6 cellular contexts compared by ENCODE assay signal in genomic region chr12:343026-343425, GRCh38. TPM values are rescaled to one million over a fixed set of nuclear protein-coding genes. Genes with fewer than 3 reads are reported as not detected.
DNase-seq lines count a peak whose midpoint lies in the region; ATAC-seq, FAIRE-seq and TF ChIP-seq lines count a peak whose summit lies in the region.
"Not testable (repeated sequence)": the region's sequence is repeated elsewhere in the genome, so short reads cannot be mapped to it uniquely, and the experiment has no call there.

No MANE protein-coding gene starts in this region.

- not testable (repeated sequence) for H3K27me3 ChIP-seq in H9 (ENCODE audit: insufficient read depth, low read length); H1 (replicated peaks in 1 of 4; ENCODE audit: control insufficient read depth in 3 of 4, extremely low read depth in 1 of 4, insufficient read depth in 3 of 4, low read length in 3 of 4)

- FAIRE-seq in H1 (lab: Jason Lieb, UNC); kidney (lab: Jason Lieb, UNC): not testable (repeated sequence)

- not testable (repeated sequence) for H2BK15ac ChIP-seq in H9 (ENCODE audit: low read depth, low read length); H1 (ENCODE audit: low read length)

- H2BK20ac ChIP-seq in H9 (ENCODE audit: low read depth, low read length, poor library complexity, severe bottlenecking); H1 (ENCODE audit: low read length): not testable (repeated sequence)

- peak; percentile 63 for DNase-seq in H9
- DNase-seq in WTC11 (ENCODE audit: low spot score), result peak; percentile 44
- peak in 1 of 2 experiments; percentile 0 for DNase-seq in H1 (ENCODE audit: low read depth in 1 of 2, low spot score in 2 of 2)
- peak in 41 of 42 donors; percentile 13 to 78 (median 46) for DNase-seq in head of caudate nucleus
- DNase-seq in kidney, result peak; percentile 41
- DNase-seq in nephron progenitor cell, result peak; percentile 4

- TF ChIP-seq CTCF in H9 (conservative IDR thresholded peaks at IDR 0.05); WTC11 (IDR thresholded peaks at IDR 0.05); H1 (IDR thresholded peaks at IDR 0.05; ENCODE audit: control extremely low read depth in 1 of 3, insufficient read depth in 1 of 3, low read depth in 1 of 3, low read length in 3 of 3); kidney (IDR thresholded peaks at IDR 0.05; ENCODE audit: borderline replicate concordance, extremely low read depth, insufficient read depth); nephron progenitor cell (IDR thresholded peaks at IDR 0.05): not testable (repeated sequence)

- H2BK120ac ChIP-seq in H9 (ENCODE audit: low read depth, low read length, poor library complexity, severe bottlenecking); H1 (replicated peaks; ENCODE audit: low read depth, low read length): not testable (repeated sequence)

- TF ChIP-seq POLR2A in H1 (IDR thresholded peaks at IDR 0.05; ENCODE audit: control extremely low read depth in 1 of 2, low read depth in 2 of 2, low read length in 2 of 2), result not testable (repeated sequence)

- H2AK5ac ChIP-seq in H9 (ENCODE audit: insufficient read length, low read length); H1 (ENCODE audit: low read depth, low read length): not testable (repeated sequence)

- not testable (repeated sequence) for H3K4me3 Mint-ChIP-seq in H9, WTC11, nephron progenitor cell

- not testable (repeated sequence) for H3K4me1 Mint-ChIP-seq in H9, WTC11
- peaks cover 11% of the 10 kb centered on the region for H3K4me1 Mint-ChIP-seq in nephron progenitor cell

- not testable (repeated sequence) for H3K9ac ChIP-seq in H9 (ENCODE audit: extremely low read depth, insufficient read length, low read length); H1 (replicated peaks in 1 of 4; ENCODE audit: extremely low read depth in 1 of 4, low read depth in 3 of 4, low read length in 3 of 4); kidney (ENCODE audit: low read length in 2 of 2)

- CTCF ChIA-PET in WTC11 (lab: Charles Lee), result not testable (repeated sequence)
- CTCF ChIA-PET in H1 (lab: Charles Lee; ENCODE audit: partially characterized antibody), result interaction anchor here (1.4 kb wide), 1 partner anchor 59 kb away, joined by 3 read pairs; no protein-coding TSS in a partner anchor

- H3K4me1 ChIP-seq in H9 (ENCODE audit: insufficient read depth, low read length); H1 (replicated peaks in 1 of 4; ENCODE audit: control insufficient read depth in 3 of 4, insufficient read depth in 4 of 4, low read length in 3 of 4); kidney (ENCODE audit: control insufficient read depth in 1 of 2, insufficient read depth in 1 of 2, low read depth in 1 of 2, low read length in 2 of 2): not testable (repeated sequence)

- H3K27me3 Mint-ChIP-seq in H9 (ENCODE audit: low read depth); WTC11 (ENCODE audit: low read depth); nephron progenitor cell (ENCODE audit: low read depth, poor library complexity): not testable (repeated sequence)

- H3K14ac ChIP-seq in H9 (ENCODE audit: insufficient read depth, low read length); H1 (ENCODE audit: insufficient read length): not testable (repeated sequence)

- not testable (repeated sequence) for TF ChIP-seq EP300 in H1 (IDR thresholded peaks at IDR 0.05; ENCODE audit: borderline replicate concordance in 1 of 2, low read depth in 2 of 2, low read length in 2 of 2)

- not testable (repeated sequence) for H2BK12ac ChIP-seq in H9 (ENCODE audit: insufficient read length, low read depth, low read length); H1 (ENCODE audit: low read depth, low read length)

- H3K79me2 ChIP-seq in H9 (ENCODE audit: insufficient read depth, low read length); H1 (ENCODE audit: control insufficient read depth in 1 of 2, insufficient read depth in 2 of 2, low read length in 2 of 2): not testable (repeated sequence)

- H4K91ac ChIP-seq in H9 (ENCODE audit: insufficient read length, low read depth, low read length); H1 (replicated peaks; ENCODE audit: insufficient read length, low read length): not testable (repeated sequence)

- peak overlapping the region in 1 of 3 experiments; percentile 31; a peak in 1 of 7 replicates for H3K27ac Mint-ChIP-seq in H9
- H3K27ac Mint-ChIP-seq in WTC11, nephron progenitor cell: not testable (repeated sequence)

- not testable (repeated sequence) for H3K23ac ChIP-seq in H9 (ENCODE audit: insufficient read length, low read depth, low read length); H1 (ENCODE audit: insufficient read length)

- POLR2A ChIA-PET in WTC11 (lab: Charles Lee); H1 (lab: Charles Lee; ENCODE audit: partially characterized antibody): not testable (repeated sequence)

- not testable (repeated sequence) for H3K4me3 ChIP-seq in H1 (ENCODE audit: extremely low read depth in 1 of 4, insufficient read depth in 2 of 4, low read depth in 3 of 4, low read length in 4 of 4); kidney (ENCODE audit: low read length in 2 of 2)

- H3T11ph ChIP-seq in H9 (ENCODE audit: low read length), result not testable (repeated sequence)

- not testable (repeated sequence) for H3K23me2 ChIP-seq in H9 (ENCODE audit: insufficient read length, low read depth, low read length, poor library complexity, severe bottlenecking); H1 (ENCODE audit: low read depth, low read length)

- H4K20me1 ChIP-seq in H9 (ENCODE audit: control insufficient read depth, insufficient read depth, insufficient read length); H1 (replicated peaks in 1 of 2; ENCODE audit: control insufficient read depth in 1 of 2, insufficient read depth in 2 of 2, low read length in 2 of 2): not testable (repeated sequence)

- not testable (repeated sequence) for H3K56ac ChIP-seq in H9 (ENCODE audit: insufficient read length, low read depth, low read length); H1 (replicated peaks; ENCODE audit: insufficient read length, low read depth, low read length)

- H3K18ac ChIP-seq in H9 (ENCODE audit: insufficient read length, low read depth, low read length); H1 (ENCODE audit: extremely low read depth, low read length): not testable (repeated sequence)

- H3K27ac ChIP-seq in H9 (ENCODE audit: insufficient read length, low read depth, low read length); H1 (ENCODE audit: low read depth, low read length); kidney (ENCODE audit: low read depth in 2 of 2, low read length in 2 of 2): not testable (repeated sequence)

- H3K36me3 Mint-ChIP-seq in H9 (ENCODE audit: insufficient read depth in 1 of 3, low read depth in 3 of 3) (peaks cover 43 to 58% (median 50%) of the 10 kb centered on the region in 3 experiments), WTC11 (peaks cover 47% of the 10 kb centered on the region), nephron progenitor cell (ENCODE audit: low read depth) (peaks cover 98% of the 10 kb centered on the region)

- H3K9me3 Mint-ChIP-seq in H9, WTC11: not testable (repeated sequence)
- H3K9me3 Mint-ChIP-seq in nephron progenitor cell, result peaks cover 58% of the 10 kb centered on the region

- ATAC-seq in WTC11, result not testable (repeated sequence)

- not testable (repeated sequence) for H3K4me2 ChIP-seq in H9 (ENCODE audit: insufficient read depth, insufficient read length, low read length)
- peak overlapping the region in 1 of 2 experiments; percentile 18; a peak in 1 of 4 replicates for H3K4me2 ChIP-seq in H1 (ENCODE audit: insufficient read depth in 1 of 2, low read depth in 2 of 2, low read length in 2 of 2)

- H4K5ac ChIP-seq in H9 (ENCODE audit: insufficient read length, low read depth, low read length); H1 (ENCODE audit: insufficient read length, low read depth, low read length): not testable (repeated sequence)

- not testable (repeated sequence) for H2BK5ac ChIP-seq in H9 (ENCODE audit: insufficient read length, low read length)
- H2BK5ac ChIP-seq in H1 (ENCODE audit: low read depth, low read length), result 0 out of 2 replicates have a peak overlapping the region, but pooled peaks have one; percentile 52

- not testable (repeated sequence) for H4K8ac ChIP-seq in H9 (replicated peaks; ENCODE audit: insufficient read length, low read depth, low read length); H1 (ENCODE audit: extremely low read depth, insufficient read depth, low read length)

- not testable (repeated sequence) for H3K79me1 ChIP-seq in H9 (ENCODE audit: insufficient read depth, low read depth, low read length, poor library complexity, severe bottlenecking); H1 (ENCODE audit: low read depth, low read length)

- intact Hi-C loops in head of caudate nucleus (cut with DNase I); kidney (cut with DNase I): not testable (repeated sequence)

- not testable (repeated sequence) for H3K4ac ChIP-seq in H9 (ENCODE audit: low read depth, low read length); H1 (replicated peaks; ENCODE audit: insufficient read length, low read depth, low read length)

- WGBS in H9 (ENCODE audit: extremely low coverage, insufficient read length, low lambda C conversion rate), result no CpG with 5 or more reads among the region's 7 CpGs
- WGBS in H1 (ENCODE audit: extremely low coverage in 1 of 2, insufficient coverage in 1 of 2, insufficient read length in 1 of 2, insufficient replicate concordance in 2 of 2, low coverage in 1 of 2, low lambda C conversion rate in 2 of 2, missing lambda C conversion rate in 1 of 2), 2 experiments, result 95% methylated on average over 7 of the region's 7 CpGs; no CpG with 5 or more reads in 1 of the 2 experiments

- H2AFZ ChIP-seq in H9 (ENCODE audit: low read length); H1 (ENCODE audit: low read length): not testable (repeated sequence)

- H3K36me3 ChIP-seq in H1 (ENCODE audit: control insufficient read depth in 2 of 4, insufficient read depth in 4 of 4, low read length in 3 of 4); kidney (ENCODE audit: control insufficient read depth in 1 of 2, insufficient read depth in 2 of 2, low read length in 2 of 2): not testable (repeated sequence)

- TF ChIP-seq RAD21 in H1 (IDR thresholded peaks at IDR 0.05 in 1 of 2, conservative IDR thresholded peaks at IDR 0.05 in 1 of 2; ENCODE audit: low read depth in 2 of 2, low read length in 2 of 2), result not testable (repeated sequence)

- not testable (repeated sequence) for H3K9me3 ChIP-seq in H9 (ENCODE audit: control insufficient read depth, low read depth, low read length); H1 (ENCODE audit: insufficient read depth in 2 of 2, low read depth in 1 of 2, low read length in 1 of 2); kidney (ENCODE audit: control insufficient read depth in 1 of 2, low read length in 2 of 2)

RNA-seq across cellular contexts. Expression of gene KDM5A, which starts 46.1 kb away (rescaled TPM):
- total RNA-seq in H9 (2021), result 56.9 and 60.7 TPM in 2 replicates
- 49.2 to 57.6 TPM (median 52.0 TPM) in 3 replicates for total RNA-seq in WTC11 (2021)
- total RNA-seq in H1 (2021; fragmentation: NEBNext Ultra II Directional; extraction: Animal tissue kit (Norgen Biotek cat#: 25700)), result 36.9 and 45.7 TPM in 2 replicates
- polyA plus RNA-seq in H1 (2011; rRNA removed), result 5.7 and 6.3 TPM in 2 replicates
- polyA plus RNA-seq in H1 (2011; cell fraction: cytosol; rRNA removed), result 8.5 TPM
- 16.3 TPM for polyA plus RNA-seq in H1 (2011; cell fraction: nucleus; rRNA removed)
- polyA plus RNA-seq in H1 (2012, experiment 1 of 2), result 10.9 to 15.4 TPM (median 13.3 TPM) in 4 replicates
- 0.62 TPM for polyA plus RNA-seq in H1 (2012, experiment 2 of 2)
- 16.7 TPM for polyA plus RNA-seq in H1 (2013, experiment 1 of 2)
- polyA plus RNA-seq in H1 (2013, experiment 2 of 2), result 13.6 TPM
- 82.0 and 104 TPM in 2 replicates for polyA minus RNA-seq in H1 (2011; rRNA and poly(A)+ RNA removed)
- 34.3 TPM for polyA minus RNA-seq in H1 (2011; cell fraction: cytosol; rRNA and poly(A)+ RNA removed)
- 85.5 TPM for polyA minus RNA-seq in H1 (2011; cell fraction: nucleus; rRNA and poly(A)+ RNA removed)
- total RNA-seq in kidney, result 76.6 TPM
- polyA plus RNA-seq in kidney (ENCODE audit: insufficient read depth, low read depth, low replicate concordance), result 4.5 TPM

RNA-seq across cellular contexts. Expression of gene CCDC77, which starts 58.4 kb away (rescaled TPM):
- 20.2 and 21.9 TPM in 2 replicates for total RNA-seq in H9 (2021)
- 24.2 to 29.7 TPM (median 28.9 TPM) in 3 replicates for total RNA-seq in WTC11 (2021)
- total RNA-seq in H1 (2021; fragmentation: NEBNext Ultra II Directional; extraction: Animal tissue kit (Norgen Biotek cat#: 25700)), result 29.3 and 30.4 TPM in 2 replicates
- polyA plus RNA-seq in H1 (2011; rRNA removed), result 6.1 and 10.3 TPM in 2 replicates
- polyA plus RNA-seq in H1 (2011; cell fraction: cytosol; rRNA removed), result 18.2 TPM
- polyA plus RNA-seq in H1 (2011; cell fraction: nucleus; rRNA removed), result 21.9 TPM
- polyA plus RNA-seq in H1 (2012, experiment 1 of 2), result 19.2 to 28.3 TPM (median 21.3 TPM) in 4 replicates
- 1.8 TPM for polyA plus RNA-seq in H1 (2012, experiment 2 of 2)
- 26.0 TPM for polyA plus RNA-seq in H1 (2013, experiment 1 of 2)
- polyA plus RNA-seq in H1 (2013, experiment 2 of 2), result 26.8 TPM
- 25.5 and 29.8 TPM in 2 replicates for polyA minus RNA-seq in H1 (2011; rRNA and poly(A)+ RNA removed)
- polyA minus RNA-seq in H1 (2011; cell fraction: cytosol; rRNA and poly(A)+ RNA removed), result 16.3 TPM
- 30.4 TPM for polyA minus RNA-seq in H1 (2011; cell fraction: nucleus; rRNA and poly(A)+ RNA removed)
- 6.0 TPM for total RNA-seq in kidney
- 3.1 TPM for polyA plus RNA-seq in kidney (ENCODE audit: insufficient read depth, low read depth, low replicate concordance)
